In genomic region chr17:35716897-35717839, GRCh38 we compare ENCODE assay signal across 24 cellular contexts. TPM values are rescaled to one million over a fixed set of nuclear protein-coding genes. Genes with fewer than 3 reads are reported as not detected.
DNase-seq lines count a peak whose midpoint lies in the region; ATAC-seq and TF ChIP-seq lines count a peak whose summit lies in the region.
"Had no signal": no experiment of that assay in that cellular context is flagged by ENCODE, and none has a peak within 500 bp of the region (broad histone marks: within the 10 kb centered on the region; RNA-seq: fewer than 3 reads in every experiment).

No MANE protein-coding gene starts in this region.

- WGBS in ovary, 3 donors, result 30 to 47% (median 39%) methylated on average over 5 of the region's 5 CpGs
- 27 to 30% methylated on average over 5 of the region's 5 CpGs for WGBS in aorta, 2 donors

- no peak overlapping the region for H3K27ac Mint-ChIP-seq in Caco-2 (ENCODE audit: unreplicated experiment)
- H3K27ac Mint-ChIP-seq: activated T-helper 2 cell treated with anti-CD3 and anti-CD28 coated beads, Interferon-gamma antibody, Interleukin-2, Interleukin-4, amounts not matched to agents 10 μg/mL and 5 μg/mL and 100 μg/mL, durations not matched to agents 14 hours and 24 hours and 36 hours; CD8-positive, alpha-beta memory T cell; progenitor cell of endocrine pancreas; stimulated activated naive B cell treated with anti-CD40 and anti-IgM and Interleukin-4, amounts not matched to agents 10 μg/mL and 1 μg/mL and 100 μg/mL, for 72 hours had no signal

- CTCF ChIA-PET in Caco-2 (lab: Charles Lee), result interaction anchor here (0.6 kb wide), 1 partner anchor 10 kb away, joined by 3 read pairs; no protein-coding TSS in a partner anchor

- peaks cover 11% of the 10 kb centered on the region for H3K4me1 ChIP-seq in ovary (ENCODE audit: insufficient read depth)
- H3K4me1 ChIP-seq in aorta (ENCODE audit: control insufficient read depth in 1 of 2, insufficient read depth in 2 of 2, low read length in 2 of 2), result peaks cover 2 to 26% of the 10 kb centered on the region in 2 donors
- H3K4me1 ChIP-seq in Caco-2, result no peaks in the 10 kb centered on the region

- H3K27me3 Mint-ChIP-seq in Caco-2 (ENCODE audit: insufficient read depth, unreplicated experiment), result no peaks in the 10 kb centered on the region
- H3K27me3 Mint-ChIP-seq: CD8-positive, alpha-beta memory T cell; central memory CD8-positive, alpha-beta T cell; progenitor cell of endocrine pancreas; stimulated activated naive B cell treated with anti-CD40 and anti-IgM and Interleukin-4, amounts not matched to agents 10 μg/mL and 1 μg/mL and 100 μg/mL, for 72 hours had no signal

- H3K4me3 ChIP-seq in ovary (no peak overlapping the region), aorta (ENCODE audit: low read length in 2 of 2) (no peak overlapping the region), Caco-2 (ENCODE audit: low read depth, low read length) (no peak overlapping the region)

- peaks cover 42% of the 10 kb centered on the region for H3K36me3 Mint-ChIP-seq in Caco-2 (ENCODE audit: insufficient read depth, unreplicated experiment)

- no peak for TF ChIP-seq CTCF in ovary (IDR thresholded peaks at IDR 0.05)
- TF ChIP-seq CTCF in Caco-2 (IDR thresholded peaks at IDR 0.05; ENCODE audit: insufficient read depth in 1 of 2, low read depth in 1 of 2, low read length in 1 of 2, severe bottlenecking in 1 of 2, unreplicated experiment in 1 of 2), result no peak

- H3K27me3 ChIP-seq in ovary, result no peaks in the 10 kb centered on the region
- H3K27me3 ChIP-seq in aorta (ENCODE audit: control insufficient read depth in 1 of 2, insufficient read depth in 2 of 2, low read length in 1 of 2), result no peaks in the 10 kb centered on the region
- no peaks in the 10 kb centered on the region for H3K27me3 ChIP-seq in Caco-2 (replicated peaks; ENCODE audit: control insufficient read depth, insufficient read depth, low read length)

- BruUV-seq in Caco-2 (replicated peaks; lab: Mats Ljungman, UMichigan), result no TSS peak

- H3K9me3 ChIP-seq in ovary (no peaks in the 10 kb centered on the region), aorta (ENCODE audit: control insufficient read depth, low read length) (no peaks in the 10 kb centered on the region), Caco-2 (no peaks in the 10 kb centered on the region)

- DNase-seq in NCI-H1417 (lab: John Stamatoyannopoulos, UW), result peak in 2 of 3 experiments; percentile 6 to 58
- no peak for DNase-seq in NCI-H1417 treated with DMSO at 0.1 percent for 48 hours (lab: John Stamatoyannopoulos, UW)
- DNase-seq in Right ventricle myocardium superior, result no peak
- DNase-seq in ovary, result peak in 1 of 5 donors; percentile 42
- DNase-seq in aorta, result no peak
- DNase-seq in Caco-2, result no peak
- DNase-seq in NCI-H187 treated with DMSO at 0.1 percent for 48 hours (lab: John Stamatoyannopoulos, UW), result no peak
- no peak for DNase-seq in DMS114 treated with DMSO at 0.1 percent for 48 hours (lab: John Stamatoyannopoulos, UW; ENCODE audit: unreplicated experiment)
- DNase-seq: 8988T; activated CD4-positive, alpha-beta T cell treated with anti-CD3 and anti-CD28 coated beads, Interleukin-2, amount 50 U/mL, for 4 hours; CD8-positive, alpha-beta memory T cell; GDM1; Karpas-422; NCI-H187; NCI-H748 treated with DMSO at 0.1 percent for 48 hours; RPMI8226; stimulated activated CD4-positive, alpha-beta T cell treated with anti-CD3 and anti-CD28 coated beads, Interleukin-4, amount 100 ng/mL, for 24 hours; stimulated activated naive B cell treated with anti-CD40 and anti-IgM and Interleukin-4, amounts not matched to agents 10 μg/mL and 1 μg/mL and 100 μg/mL, for 72 hours; T-helper 9 cell had no signal

- ATAC-seq in Right ventricle myocardium superior (ENCODE audit: poor library complexity) (peak; percentile 73), aorta (ENCODE audit: low FRiP score) (no peak)
- ATAC-seq: stimulated activated naive B cell treated with anti-CD40 and anti-IgM and Interleukin-4, amounts not matched to agents 10 μg/mL and 1 μg/mL and 100 μg/mL, for 72 hours had no signal

- intact Hi-C loops in Right ventricle myocardium superior (cut with DNase I), result no loop called here
- intact Hi-C loops in ovary (cut with DNase I), result no loop called here
- intact Hi-C loops in aorta (cut with DNase I), result no loop called here
- intact Hi-C loops in Caco-2 (cut with micrococcal nuclease; ENCODE audit: unreplicated experiment), result no loop called here

- TF ChIP-seq EP300 in ovary (IDR thresholded peaks at IDR 0.05), result peak; percentile 58

- TF ChIP-seq POLR2A in ovary (IDR thresholded peaks at IDR 0.05), result no peak

- H3K36me3 ChIP-seq in ovary (no peaks in the 10 kb centered on the region), aorta (ENCODE audit: control insufficient read depth in 1 of 2, insufficient read depth in 2 of 2, low read length in 1 of 2) (peaks cover 0 to 2% of the 10 kb centered on the region in 2 donors), Caco-2 (ENCODE audit: control insufficient read depth, insufficient read depth, low read length) (peaks cover 2% of the 10 kb centered on the region)

- H3K4me1 Mint-ChIP-seq in Caco-2 (ENCODE audit: low read depth, unreplicated experiment), result peaks cover 8% of the 10 kb centered on the region
- H3K4me1 Mint-ChIP-seq: central memory CD8-positive, alpha-beta T cell; stimulated activated naive B cell treated with anti-CD40 and anti-IgM and Interleukin-4, amounts not matched to agents 10 μg/mL and 1 μg/mL and 100 μg/mL, for 72 hours had no signal

- no peak overlapping the region for H3K4me3 Mint-ChIP-seq in Caco-2 (ENCODE audit: unreplicated experiment)
- H3K4me3 Mint-ChIP-seq: CD8-positive, alpha-beta memory T cell; central memory CD8-positive, alpha-beta T cell; stimulated activated naive B cell treated with anti-CD40 and anti-IgM and Interleukin-4, amounts not matched to agents 10 μg/mL and 1 μg/mL and 100 μg/mL, for 72 hours had no signal

- POLR2A ChIA-PET in Caco-2 (lab: Charles Lee), result interaction anchor here (0.6 kb wide), 1 partner anchor 32 kb away, joined by 7 read pairs; no protein-coding TSS in a partner anchor

- H3K9me3 Mint-ChIP-seq in Caco-2 (ENCODE audit: unreplicated experiment), result no peaks in the 10 kb centered on the region
- H3K9me3 Mint-ChIP-seq: activated T-helper 2 cell treated with anti-CD3 and anti-CD28 coated beads, Interferon-gamma antibody, Interleukin-2, Interleukin-4, amounts not matched to agents 10 μg/mL and 5 μg/mL and 100 μg/mL, durations not matched to agents 14 hours and 24 hours and 36 hours; CD8-positive, alpha-beta memory T cell; central memory CD8-positive, alpha-beta T cell; stimulated activated naive B cell treated with anti-CD40 and anti-IgM and Interleukin-4, amounts not matched to agents 10 μg/mL and 1 μg/mL and 100 μg/mL, for 72 hours had no signal

- H3K27ac ChIP-seq in ovary (no peak overlapping the region), aorta (ENCODE audit: low read depth in 1 of 2, low read length in 2 of 2) (peak overlapping the region; percentile 43 to 88)

RNA-seq across cellular contexts. Expression of gene RASL10B, which starts 14.3 kb away (rescaled TPM):
- total RNA-seq in Right ventricle myocardium superior, result 22.3 TPM
- 10 to 100 TPM in 1 of 7 donors, 1 to 10 TPM in 6; 5.1 to 14.8 (median 6.7) TPM for total RNA-seq in ovary
- 1 to 10 TPM; 2.3 to 4.8 TPM for polyA plus RNA-seq in ovary
- total RNA-seq in aorta, result 1 to 10 TPM; 1.3 to 3.5 TPM
- 1 to 10 TPM in 1 of 2 donors, under 1 TPM in 1; 0.31 to 1.3 TPM for polyA plus RNA-seq in aorta
- 11.4 and 13.3 TPM in 2 replicates for total RNA-seq in Caco-2 (2022)

RNA-seq across cellular contexts. Expression of gene GAS2L2, which starts 35.9 kb away (rescaled TPM):
- 0.11 TPM for total RNA-seq in Right ventricle myocardium superior
- total RNA-seq in ovary, result 1 to 10 TPM in 2 of 7 donors, under 1 TPM in 3, not detected in 2; 0.37 to 9.0 (median 0.62) TPM
- polyA plus RNA-seq in ovary, result under 1 TPM in 1 of 2 donors, not detected in 1; 0.02 TPM
- not detected for total RNA-seq in aorta
- under 1 TPM in 1 of 2 donors, not detected in 1; 0.05 TPM for polyA plus RNA-seq in aorta
- not detected in 2 replicates for total RNA-seq in Caco-2 (2022)
- total RNA-seq: activated T-helper 2 cell treated with anti-CD3 and anti-CD28 coated beads, Interferon-gamma antibody, Interleukin-2, Interleukin-4, amounts not matched to agents 10 μg/mL and 5 μg/mL and 100 μg/mL, durations not matched to agents 14 hours and 24 hours and 36 hours; endothelial cell of umbilical vein had no signal
- polyA plus RNA-seq: CD8-positive, alpha-beta memory T cell; endothelial cell of umbilical vein had no signal

RNA-seq across cellular contexts. Expression of gene C17orf50, which starts 43.5 kb away (rescaled TPM):
- total RNA-seq in Right ventricle myocardium superior (not detected), ovary (not detected), aorta (not detected), Caco-2 (2022) (not detected in 2 replicates)
- polyA plus RNA-seq in ovary (not detected), aorta (not detected)
- total RNA-seq: activated T-helper 2 cell treated with anti-CD3 and anti-CD28 coated beads, Interferon-gamma antibody, Interleukin-2, Interleukin-4, amounts not matched to agents 10 μg/mL and 5 μg/mL and 100 μg/mL, durations not matched to agents 14 hours and 24 hours and 36 hours; CD8-positive, alpha-beta memory T cell; endothelial cell of umbilical vein; mononuclear cell; progenitor cell of endocrine pancreas had no signal
- polyA plus RNA-seq: CD8-positive, alpha-beta memory T cell had no signal

Comparison
In these comparisons a context has a peak if more than half of its experiments do, and no peak if none do; other contexts are left out.
1. DNase-seq: peak in NCI-H1417 (2 of 3); none in NCI-H1417 treated with DMSO at 0.1 percent for 48 hours (single experiment), Right ventricle myocardium superior (single experiment), aorta (0 of 2), Caco-2 (0 of 2), NCI-H187 treated with DMSO at 0.1 percent for 48 hours (single experiment) and DMS114 treated with DMSO at 0.1 percent for 48 hours (single experiment).
2. H3K27ac ChIP-seq: peak in aorta (2 of 2); none in ovary (0 of 2).